25 cellular contexts compared by ENCODE assay signal in the genomic region with DNA sequence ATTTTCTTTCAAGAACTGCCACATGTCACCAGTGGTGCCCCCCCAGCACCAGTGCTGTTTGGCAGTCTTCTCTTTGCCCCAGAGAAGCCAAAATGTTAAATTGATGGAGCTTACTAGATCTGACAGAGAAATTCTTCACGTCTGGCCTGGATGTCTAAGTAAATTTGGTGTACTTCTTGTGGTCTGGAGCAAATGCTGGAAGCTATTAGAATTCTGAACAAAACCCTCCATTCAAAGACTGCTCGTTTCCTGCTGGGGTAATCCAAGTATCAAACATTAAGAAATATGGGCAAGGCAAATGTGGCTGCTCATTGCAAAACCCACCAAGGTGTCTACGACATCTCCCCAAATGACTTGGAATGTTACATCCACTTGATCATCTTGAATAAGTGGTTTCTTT.
DNase-seq lines count a peak whose midpoint lies in the region; ATAC-seq and TF ChIP-seq lines count a peak whose summit lies in the region.
"Had no signal": no experiment of that assay in that cellular context is flagged by ENCODE, and none has a peak within 500 bp of the region (broad histone marks: within the 10 kb centered on the region; RNA-seq: fewer than 3 reads in every experiment).

No MANE protein-coding gene starts in this region.

- H3K4me1 ChIP-seq in PC-9 (replicated peaks; ENCODE audit: insufficient read depth), result peaks cover 65% of the 10 kb centered on the region

- TF ChIP-seq CTCF in PC-9 (conservative IDR thresholded peaks at IDR 0.05) (no peak), astrocyte of the cerebellum (IDR thresholded peaks at IDR 0.05; ENCODE audit: low read depth, low read length, missing control alignments) (no peak)

- H3K27me3 ChIP-seq in PC-9 (ENCODE audit: insufficient read depth, low read depth), result no peaks in the 10 kb centered on the region

- CTCF ChIA-PET in PC-9 (lab: Charles Lee), result interaction anchor here (0.7 kb wide), 1 partner anchor 8 kb away, joined by 4 read pairs; no protein-coding TSS in a partner anchor

- no peak overlapping the region for H2AFZ ChIP-seq in PC-9

- peaks cover 37% of the 10 kb centered on the region for H3F3A ChIP-seq in PC-9 (ENCODE audit: insufficient read depth, low read depth)

- no peak overlapping the region for H3K4me3 ChIP-seq in PC-9
- no peak overlapping the region for H3K4me3 ChIP-seq in astrocyte of the cerebellum (ENCODE audit: low read depth, low read length)
- H3K4me3 ChIP-seq: SJSA1 had no signal

- in situ Hi-C loops in astrocyte of the cerebellum (cut with HindIII; ENCODE audit: low sequenced_read_pairs), result no loop called here

- H3K79me2 ChIP-seq in PC-9 (ENCODE audit: low read depth), result peaks cover 76% of the 10 kb centered on the region

- no peaks in the 10 kb centered on the region for H3K9me2 ChIP-seq in PC-9 (ENCODE audit: insufficient read depth)

- H3K4me2 ChIP-seq in PC-9, result no peak overlapping the region

- H4K20me1 ChIP-seq in PC-9 (ENCODE audit: insufficient read depth), result no peaks in the 10 kb centered on the region

- H3K27ac ChIP-seq in PC-9, result peak overlapping the region; percentile 89
- H3K27ac ChIP-seq: SJSA1 had no signal

- no peak for DNase-seq in PC-9
- peak; percentile 49 for DNase-seq in astrocyte of the cerebellum (ENCODE audit: low read depth)
- DNase-seq in medulla oblongata (ENCODE audit: extremely low spot score), result peak; percentile 24
- DNase-seq in KG1 (lab: John Stamatoyannopoulos, UW), result no peak
- DNase-seq in amniotic stem cell (lab: John Stamatoyannopoulos, UW), result no peak
- DNase-seq in GOT3 (lab: John Stamatoyannopoulos, UW), result no peak
- DNase-seq: CD4-positive, alpha-beta memory T cell; COR-L47; DMS 273 treated with DMSO at 0.1 percent for 48 hours; DMS79; EL; GDM1; Kasumi-1; NCI-H1092 treated with DMSO at 0.1 percent for 48 hours; NCI-H1436 treated with DMSO at 0.1 percent for 48 hours; NCI-H187 treated with DMSO at 0.1 percent for 48 hours; NCI-H2171 treated with DMSO at 0.1 percent for 48 hours; NCI-H524; NCI-H774; PC-3; Right ventricle myocardium superior; RPMI8226 had no signal

- POLR2A ChIA-PET in PC-9 (lab: Charles Lee; ENCODE audit: unreplicated experiment), result interaction anchor here (0.7 kb wide), 1 partner anchor 376 kb away, joined by 6 read pairs; no protein-coding TSS in a partner anchor

- ATAC-seq in GM18511 (IDR thresholded peaks at IDR 0.05; ENCODE audit: unreplicated experiment), result no peak
- ATAC-seq: HepG2, PC-3 had no signal

- intact Hi-C loops in PC-9 (cut with micrococcal nuclease; ENCODE audit: unreplicated experiment), result no loop called here

- peaks cover 1% of the 10 kb centered on the region; the same call in 1 of the 2 replicates for H3K9me3 ChIP-seq in PC-9 (ENCODE audit: insufficient read depth, low read depth)

- 0 out of 2 replicates have a peak, but pooled peaks cover 3% of the 10 kb centered on the region for H3K36me3 ChIP-seq in PC-9 (ENCODE audit: low read depth)
- H3K36me3 ChIP-seq: SJSA1 had no signal

- no TSS peak for BruUV-seq in PC-9 (replicated peaks; lab: Mats Ljungman, UMichigan)

Comparison
In these comparisons a context has a peak if more than half of its experiments do, and no peak if none do; other contexts are left out.
1. DNase-seq: peak in astrocyte of the cerebellum (single experiment) and medulla oblongata (single experiment); none in PC-9 (0 of 2), KG1 (single experiment), amniotic stem cell (single experiment) and GOT3 (single experiment).